1 cellular context compared by ENCODE assay signal in the genomic region with DNA sequence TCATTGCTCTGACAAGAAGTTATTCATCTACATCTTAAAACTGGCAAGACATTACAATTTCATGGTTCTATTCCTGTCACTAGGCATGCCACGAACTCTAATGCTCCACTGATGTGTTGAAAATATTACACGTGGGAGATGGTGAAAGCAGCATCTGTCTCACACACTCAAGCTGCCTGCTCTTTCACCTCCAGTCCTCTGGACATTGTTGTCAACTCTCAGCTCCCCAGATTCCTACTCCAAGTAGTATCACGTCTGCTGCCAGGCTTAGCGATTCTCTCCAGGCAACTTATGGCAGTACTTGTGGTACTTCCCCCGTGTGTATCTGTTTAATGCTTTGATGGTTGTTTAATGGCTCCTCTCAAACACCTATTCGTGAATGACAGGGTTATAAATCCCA.
TF ChIP-seq lines count a peak whose summit lies in the region.

No MANE protein-coding gene starts in this region.

TF ChIP-seq in neural cell, 6 proteins besides CTCF, POLR2A, EP300 and RAD21:
- TF ChIP-seq, protein P1, sequence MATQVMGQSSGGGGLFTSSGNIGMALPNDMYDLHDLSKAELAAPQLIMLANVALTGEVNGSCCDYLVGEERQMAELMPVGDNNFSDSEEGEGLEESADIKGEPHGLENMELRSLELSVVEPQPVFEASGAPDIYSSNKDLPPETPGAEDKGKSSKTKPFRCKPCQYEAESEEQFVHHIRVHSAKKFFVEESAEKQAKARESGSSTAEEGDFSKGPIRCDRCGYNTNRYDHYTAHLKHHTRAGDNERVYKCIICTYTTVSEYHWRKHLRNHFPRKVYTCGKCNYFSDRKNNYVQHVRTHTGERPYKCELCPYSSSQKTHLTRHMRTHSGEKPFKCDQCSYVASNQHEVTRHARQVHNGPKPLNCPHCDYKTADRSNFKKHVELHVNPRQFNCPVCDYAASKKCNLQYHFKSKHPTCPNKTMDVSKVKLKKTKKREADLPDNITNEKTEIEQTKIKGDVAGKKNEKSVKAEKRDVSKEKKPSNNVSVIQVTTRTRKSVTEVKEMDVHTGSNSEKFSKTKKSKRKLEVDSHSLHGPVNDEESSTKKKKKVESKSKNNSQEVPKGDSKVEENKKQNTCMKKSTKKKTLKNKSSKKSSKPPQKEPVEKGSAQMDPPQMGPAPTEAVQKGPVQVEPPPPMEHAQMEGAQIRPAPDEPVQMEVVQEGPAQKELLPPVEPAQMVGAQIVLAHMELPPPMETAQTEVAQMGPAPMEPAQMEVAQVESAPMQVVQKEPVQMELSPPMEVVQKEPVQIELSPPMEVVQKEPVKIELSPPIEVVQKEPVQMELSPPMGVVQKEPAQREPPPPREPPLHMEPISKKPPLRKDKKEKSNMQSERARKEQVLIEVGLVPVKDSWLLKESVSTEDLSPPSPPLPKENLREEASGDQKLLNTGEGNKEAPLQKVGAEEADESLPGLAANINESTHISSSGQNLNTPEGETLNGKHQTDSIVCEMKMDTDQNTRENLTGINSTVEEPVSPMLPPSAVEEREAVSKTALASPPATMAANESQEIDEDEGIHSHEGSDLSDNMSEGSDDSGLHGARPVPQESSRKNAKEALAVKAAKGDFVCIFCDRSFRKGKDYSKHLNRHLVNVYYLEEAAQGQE (IDR thresholded peaks at IDR 0.05; ENCODE audit: borderline replicate concordance), result no peak
- peak; percentile 39 for TF ChIP-seq POLR2AphosphoS5 (IDR thresholded peaks at IDR 0.05)
- TF ChIP-seq MXI1 (conservative IDR thresholded peaks at IDR 0.05; ENCODE audit: poor library complexity, severe bottlenecking), result no peak
- TF ChIP-seq SMC3 (conservative IDR thresholded peaks at IDR 0.05; ENCODE audit: poor library complexity), result no peak
- TF ChIP-seq EZH2 (IDR thresholded peaks at IDR 0.05; ENCODE audit: borderline replicate concordance, insufficient read depth, low read length, poor library complexity, severe bottlenecking), result no peak
TF ChIP-seq in neural cell: peak in this region for 1.
